8 cellular contexts compared by ENCODE assay signal in the genomic region with DNA sequence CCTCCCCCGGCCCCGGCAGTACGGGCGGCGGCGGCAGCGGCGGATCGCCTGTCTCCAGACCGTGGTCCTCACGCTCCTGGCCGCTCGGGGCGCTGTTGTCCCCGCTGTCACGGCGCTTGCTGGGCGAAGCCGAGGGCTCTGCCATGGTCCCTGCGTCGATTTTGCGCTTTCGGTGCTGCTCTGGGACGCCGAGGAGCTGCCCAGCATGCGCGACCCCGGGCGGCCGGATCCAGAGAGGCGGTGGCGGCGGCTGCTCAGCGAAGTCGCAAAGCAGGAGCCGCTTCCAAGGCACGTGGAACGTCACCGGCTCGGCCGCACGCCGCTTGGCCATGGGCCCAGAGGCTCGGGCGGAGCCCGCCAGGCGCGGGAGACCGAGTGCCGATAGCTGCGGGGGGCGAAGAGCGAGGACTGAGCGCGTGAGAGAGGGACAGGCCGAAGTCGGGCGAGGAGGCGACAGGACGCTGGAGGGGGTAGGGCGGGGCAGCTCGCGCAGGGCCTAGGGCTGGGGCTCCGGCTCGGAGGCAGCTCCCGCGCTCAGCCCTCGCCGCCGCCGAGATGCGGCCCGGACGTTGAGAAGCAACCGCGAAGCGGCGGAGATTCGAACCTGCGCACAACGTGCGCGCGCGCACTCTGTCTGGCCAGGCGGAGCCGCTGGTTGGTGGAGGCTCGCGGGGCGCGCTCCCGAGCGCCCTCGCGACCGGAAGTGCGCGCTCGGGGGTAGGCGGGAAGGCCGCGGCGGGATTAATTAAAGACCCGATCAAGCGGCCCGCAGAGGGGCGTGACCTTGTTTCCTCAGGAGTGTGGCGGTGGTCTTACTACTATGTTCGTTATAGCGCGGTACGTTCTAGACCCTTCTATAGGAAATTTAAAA. TPM values are rescaled to one million over a fixed set of nuclear protein-coding genes. Genes with fewer than 3 reads are reported as not detected.
DNase-seq lines count a peak whose midpoint lies in the region; ATAC-seq and TF ChIP-seq lines count a peak whose summit lies in the region.

A gene with protein sequence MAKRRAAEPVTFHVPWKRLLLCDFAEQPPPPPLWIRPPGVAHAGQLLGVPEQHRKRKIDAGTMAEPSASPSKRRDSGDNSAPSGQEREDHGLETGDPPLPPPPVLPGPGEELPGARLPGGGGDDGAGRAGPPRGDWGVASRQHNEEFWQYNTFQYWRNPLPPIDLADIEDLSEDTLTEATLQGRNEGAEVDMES (minus strand): TSS at position 632 of the 871 bp plus-strand sequence. CDS start 301 bp downstream, at position 331.

- H3K4me3 ChIP-seq in BJ (ENCODE audit: low read depth, low read length), result peak within 1 kb of the TSS; percentile 96

- POLR2A ChIA-PET in BJ (lab: Charles Lee), result interaction anchor here (0.5 kb wide), 1 partner anchor 69 kb away, joined by 4 read pairs; no protein-coding TSS in a partner anchor

- H3K27me3 ChIP-seq in BJ (ENCODE audit: control insufficient read depth, insufficient read depth, low read length), result no peaks in the 10 kb centered on the region

- CTCF ChIA-PET in BJ (lab: Yijun Ruan, JAX), result interaction anchor here (0.6 to 3.0 kb wide), 21 partner anchors 8 to 225 kb away, joined by 3 to 23 read pairs (median 3); no protein-coding TSS in a partner anchor

- ATAC-seq in HG03439 (IDR thresholded peaks at IDR 0.05; ENCODE audit: unreplicated experiment), result peak; percentile 98

- H3K36me3 ChIP-seq in BJ (ENCODE audit: control insufficient read depth, insufficient read depth, low read length), result no peaks in the 10 kb centered on the region

- TF ChIP-seq CTCF in BJ (IDR thresholded peaks at IDR 0.05; ENCODE audit: insufficient read depth, low read depth, low read length), result peak; percentile 78

- DNase-seq in BJ (ENCODE audit: low read depth) (no peak), GM19238 (ENCODE audit: insufficient read length, low spot score) (peak; percentile 74), NCI-H460 (ENCODE audit: extremely low read depth, low read depth) (peak; percentile 83), cerebellar cortex (ENCODE audit: low spot score) (peak; percentile 85), kidney tubule cell (ENCODE audit: low spot score) (peak; percentile 88)
- peak; percentile 93 for DNase-seq in activated CD4-positive, CD25-positive, alpha-beta regulatory T cell treated with anti-CD3 and anti-CD28 coated beads, Interleukin-2, amount 50 U/mL, for 72 hours
- DNase-seq in stimulated activated CD4-positive, alpha-beta T cell treated with anti-CD3 and anti-CD28 coated beads, Interleukin-1b, Interleukin-23, amount 100 ng/mL, for 24 hours (ENCODE audit: low read depth in 4 of 4, low spot score in 1 of 4), result peak; percentile 76 to 86 (median 82)

RNA-seq across cellular contexts. Expression of the gene that starts here (rescaled TPM):
- polyA plus RNA-seq in BJ (2011; rRNA removed), result 1.0 and 2.2 TPM in 2 replicates
- 0.47 and 0.62 TPM in 2 replicates for polyA minus RNA-seq in BJ (2011; rRNA and poly(A)+ RNA removed)
- 7.6 and 9.4 TPM in 2 replicates for total RNA-seq in NCI-H460 (2014; rRNA removed; shearing (Covaris generic))
- polyA plus RNA-seq in NCI-H460 (2014; cell fraction: nucleus; rRNA removed), result 14.8 and 18.9 TPM in 2 replicates
